1 cellular context compared by ENCODE assay signal in the genomic region with DNA sequence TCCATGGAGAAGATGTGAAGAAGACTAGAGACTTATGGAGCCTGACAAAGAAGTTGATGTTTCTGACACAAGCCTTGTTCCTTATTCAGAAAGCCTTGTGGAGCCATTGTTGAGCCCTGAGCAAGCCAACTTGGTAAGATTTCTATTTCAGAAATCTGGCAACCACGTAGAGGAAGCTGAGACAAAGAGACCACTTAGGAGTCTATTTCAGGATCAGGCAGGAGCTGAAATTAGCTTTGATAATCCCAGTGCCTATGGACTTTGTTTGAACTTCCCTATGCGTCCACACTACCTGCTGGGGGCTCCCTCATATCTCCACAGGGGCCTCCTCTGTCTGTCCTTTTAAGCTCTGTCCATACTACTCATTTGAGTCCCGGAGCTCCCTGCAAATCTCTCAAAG.
TF ChIP-seq lines count a peak whose summit lies in the region.

No MANE protein-coding gene starts in this region.

TF ChIP-seq in GM23338, 12 proteins besides CTCF, POLR2A, EP300 and RAD21 (continued from another document):
- TF ChIP-seq ZNF462 (CRISPR knock-in tag; IDR thresholded peaks at IDR 0.05) (no peak), ZNF114 (CRISPR knock-in tag; IDR thresholded peaks at IDR 0.05) (no peak), EZH2phosphoT487 (IDR thresholded peaks at IDR 0.05; ENCODE audit: unreplicated experiment) (no peak), NANOG (IDR thresholded peaks at IDR 0.05; ENCODE audit: borderline replicate concordance) (no peak), JUNB (IDR thresholded peaks at IDR 0.05; ENCODE audit: unreplicated experiment) (no peak), STAT1 (IDR thresholded peaks at IDR 0.05; ENCODE audit: unreplicated experiment) (no peak), ETS1 (IDR thresholded peaks at IDR 0.05) (no peak)
